ENCODE assay signal across 15 cellular contexts in genomic region chr6:162056061-162056460, GRCh38.
DNase-seq lines count a peak whose midpoint lies in the region; ATAC-seq and TF ChIP-seq lines count a peak whose summit lies in the region.
"Had no signal": no experiment of that assay in that cellular context is flagged by ENCODE, and none has a peak within 500 bp of the region (broad histone marks: within the 10 kb centered on the region; RNA-seq: fewer than 3 reads in every experiment).

No MANE protein-coding gene starts in this region.

- H2AFZ ChIP-seq in GM23338 = peak overlapping the region; percentile 88; the same call in 1 of the 2 replicates

- no peaks in the 10 kb centered on the region for H3K27me3 Mint-ChIP-seq in GM23338 (ENCODE audit: insufficient read depth, low read depth, poor library complexity)
- H3K27me3 Mint-ChIP-seq in endodermal cell (ENCODE audit: insufficient read depth) = no peaks in the 10 kb centered on the region
- H3K27me3 Mint-ChIP-seq: CD4-positive, alpha-beta memory T cell had no signal

- H3K9me3 ChIP-seq in right atrium auricular region (no peaks in the 10 kb centered on the region), endodermal cell (ENCODE audit: control insufficient read depth, low read length) (no peaks in the 10 kb centered on the region), upper lobe of right lung (no peaks in the 10 kb centered on the region)
- H3K9me3 ChIP-seq: BE2C had no signal

- TF ChIP-seq CTCF in right atrium auricular region (IDR thresholded peaks at IDR 0.05) (no peak), GM23338 (conservative IDR thresholded peaks at IDR 0.05; ENCODE audit: low read depth in 2 of 2) (no peak), endodermal cell (conservative IDR thresholded peaks at IDR 0.05) (no peak), upper lobe of right lung (IDR thresholded peaks at IDR 0.05) (no peak)

- peaks cover 14% of the 10 kb centered on the region for H3K4me1 Mint-ChIP-seq in GM23338
- peaks cover 3% of the 10 kb centered on the region for H3K4me1 Mint-ChIP-seq in endodermal cell
- H3K4me1 Mint-ChIP-seq: CD4-positive, alpha-beta memory T cell had no signal

- no peak for ATAC-seq in Right ventricle myocardium inferior
- no peak for ATAC-seq in GM23338
- ATAC-seq in upper lobe of right lung = peak; percentile 13
- no peak for ATAC-seq in GM19395 (IDR thresholded peaks at IDR 0.05; ENCODE audit: unreplicated experiment)
- ATAC-seq: SK-N-SH treated with all-trans-retinoic acid at 6 μM for 48 hours had no signal

- H3K27ac ChIP-seq in right atrium auricular region (peak overlapping the region; percentile 54 to 79), GM23338 (ENCODE audit: low read depth) (no peak overlapping the region), endodermal cell (ENCODE audit: low read depth, low read length) (no peak overlapping the region), upper lobe of right lung (no peak overlapping the region)

- H3K9me2 ChIP-seq in GM23338 (ENCODE audit: insufficient read depth) = no peaks in the 10 kb centered on the region

- no peaks in the 10 kb centered on the region for H3K79me2 ChIP-seq in GM23338 (replicated peaks; ENCODE audit: insufficient read depth)

- no peaks in the 10 kb centered on the region for H3K27me3 ChIP-seq in right atrium auricular region
- no peaks in the 10 kb centered on the region for H3K27me3 ChIP-seq in GM23338 (ENCODE audit: insufficient read depth)
- H3K27me3 ChIP-seq in endodermal cell (ENCODE audit: control insufficient read depth, insufficient read depth, low read length, poor library complexity, severe bottlenecking) = no peaks in the 10 kb centered on the region
- no peaks in the 10 kb centered on the region for H3K27me3 ChIP-seq in upper lobe of right lung
- H3K27me3 ChIP-seq: BE2C had no signal

- no peaks in the 10 kb centered on the region for H4K20me1 ChIP-seq in GM23338 (replicated peaks; ENCODE audit: insufficient read depth)

- intact Hi-C loops in Right ventricle myocardium inferior (cut with DNase I) = loop anchor here (2.0 kb wide), 1 partner anchor 121 kb away; no protein-coding TSS in a partner anchor
- intact Hi-C loops in upper lobe of right lung (cut with DNase I) = no loop called here

- H3K36me3 Mint-ChIP-seq in GM23338 (ENCODE audit: low read depth) (no peaks in the 10 kb centered on the region), endodermal cell (ENCODE audit: low read depth) (no peaks in the 10 kb centered on the region)

- H3K9me3 Mint-ChIP-seq in GM23338 (no peaks in the 10 kb centered on the region), endodermal cell (no peaks in the 10 kb centered on the region)

- H3K4me1 ChIP-seq in right atrium auricular region (peaks cover 0 to 9% of the 10 kb centered on the region in 2 donors), GM23338 (ENCODE audit: insufficient read depth) (no peaks in the 10 kb centered on the region), endodermal cell (ENCODE audit: control insufficient read depth, insufficient read depth, low read length) (no peaks in the 10 kb centered on the region), upper lobe of right lung (no peaks in the 10 kb centered on the region)
- H3K4me1 ChIP-seq: BE2C had no signal

- H3K4me2 ChIP-seq in GM23338 = no peak overlapping the region

- H3K27ac Mint-ChIP-seq in GM23338 (no peak overlapping the region), endodermal cell (peak overlapping the region; percentile 4)
- H3K27ac Mint-ChIP-seq: CD4-positive, alpha-beta memory T cell; HFFc6 had no signal

- H3K4me3 Mint-ChIP-seq in GM23338 (no peak overlapping the region), endodermal cell (no peak overlapping the region)
- H3K4me3 Mint-ChIP-seq: CD4-positive, alpha-beta memory T cell; HFFc6 had no signal

- H3K4me3 ChIP-seq in right atrium auricular region (peak overlapping the region in 1 of 2 donors; percentile 19), GM23338 (no peak overlapping the region), endodermal cell (ENCODE audit: low read length) (no peak overlapping the region), upper lobe of right lung (no peak overlapping the region)

- no peaks in the 10 kb centered on the region for H3F3A ChIP-seq in GM23338 (replicated peaks; ENCODE audit: low read depth)

- no peak overlapping the region for H3K9ac ChIP-seq in endodermal cell (ENCODE audit: extremely low read depth, low read length, poor library complexity, severe bottlenecking)

- H3K36me3 ChIP-seq in right atrium auricular region = no peaks in the 10 kb centered on the region
- no peaks in the 10 kb centered on the region for H3K36me3 ChIP-seq in GM23338 (ENCODE audit: insufficient read depth)
- no peaks in the 10 kb centered on the region for H3K36me3 ChIP-seq in endodermal cell (ENCODE audit: control insufficient read depth, insufficient read depth, low read length)
- no peaks in the 10 kb centered on the region for H3K36me3 ChIP-seq in upper lobe of right lung
- H3K36me3 ChIP-seq: BE2C had no signal

- 92 to 96% methylated on average over 7 to 11 of the region's 11 CpGs for WGBS in endodermal cell (ENCODE audit: insufficient coverage in 1 of 2, insufficient read length in 1 of 2), 2 experiments

- DNase-seq in right atrium auricular region (ENCODE audit: low spot score) (no peak), Right ventricle myocardium inferior (ENCODE audit: missing footprints) (no peak), GM23338 (ENCODE audit: low spot score) (no peak), endodermal cell (no peak), upper lobe of right lung (no peak), NCI-H2196 treated with DMSO at 0.1 percent for 48 hours (lab: John Stamatoyannopoulos, UW; ENCODE audit: unreplicated experiment) (no peak)
- DNase-seq: BE2C; CD4-positive, alpha-beta memory T cell; HFFc6; NCI-H1436; NCI-H2029 treated with DMSO at 0.1 percent for 48 hours; NCI-H2171 treated with DMSO at 0.1 percent for 48 hours; SHP77 treated with DMSO at 0.1 percent for 48 hours had no signal

TF ChIP-seq in GM23338, 12 proteins besides CTCF, POLR2A, EP300 and RAD21:
- no peak for TF ChIP-seq ZNF114 (CRISPR knock-in tag; IDR thresholded peaks at IDR 0.05)

Comparison
In these comparisons a context has a peak if more than half of its experiments do, and no peak if none do; other contexts are left out.
1. H3K27ac ChIP-seq: peak in right atrium auricular region (2 of 2); none in GM23338 (single experiment), endodermal cell (single experiment) and upper lobe of right lung (single experiment).